In the genomic region with DNA sequence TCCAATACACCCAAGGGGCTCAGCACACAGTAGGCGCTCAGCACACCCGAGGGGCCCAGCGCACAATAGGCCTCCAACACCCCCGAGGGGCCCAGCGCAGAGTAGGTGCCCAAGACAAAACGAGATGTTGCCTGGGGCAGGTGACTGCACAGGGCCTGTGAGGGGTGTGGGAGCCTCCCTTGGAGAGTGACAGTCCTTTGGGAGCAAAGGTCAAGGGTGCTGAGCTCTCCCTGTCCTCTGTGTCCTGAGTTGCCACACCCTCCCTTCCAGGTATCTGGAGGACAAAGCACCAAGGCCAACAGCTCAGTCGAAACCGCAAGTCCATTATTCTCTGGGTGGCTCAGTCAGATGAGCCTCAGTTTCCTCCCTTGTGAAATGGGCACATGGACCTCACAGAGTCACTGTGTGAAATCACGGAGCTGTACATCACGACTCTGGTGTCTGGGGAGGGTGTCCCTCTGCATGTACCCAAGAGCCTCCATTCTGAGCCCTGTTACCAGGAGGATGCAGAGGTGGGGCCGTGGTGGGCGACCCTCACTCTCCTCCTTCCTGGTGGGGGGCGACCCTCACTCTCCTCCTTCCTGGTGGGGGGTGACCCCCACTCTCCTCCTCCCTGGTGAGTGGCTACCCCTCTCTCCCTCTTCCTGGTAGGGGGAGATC, we compare ENCODE assay signal across 1 cellular context.
A peak's percentile ranks its signal among the peaks of the same experiment; 100 is the strongest.
TF ChIP-seq lines count a peak whose summit lies in the region.

No MANE protein-coding gene starts in this region.

TF ChIP-seq in HepG2, 621 proteins besides CTCF, POLR2A, EP300 and RAD21 (continued from another document and continues in another):
- TF ChIP-seq, protein P1, sequence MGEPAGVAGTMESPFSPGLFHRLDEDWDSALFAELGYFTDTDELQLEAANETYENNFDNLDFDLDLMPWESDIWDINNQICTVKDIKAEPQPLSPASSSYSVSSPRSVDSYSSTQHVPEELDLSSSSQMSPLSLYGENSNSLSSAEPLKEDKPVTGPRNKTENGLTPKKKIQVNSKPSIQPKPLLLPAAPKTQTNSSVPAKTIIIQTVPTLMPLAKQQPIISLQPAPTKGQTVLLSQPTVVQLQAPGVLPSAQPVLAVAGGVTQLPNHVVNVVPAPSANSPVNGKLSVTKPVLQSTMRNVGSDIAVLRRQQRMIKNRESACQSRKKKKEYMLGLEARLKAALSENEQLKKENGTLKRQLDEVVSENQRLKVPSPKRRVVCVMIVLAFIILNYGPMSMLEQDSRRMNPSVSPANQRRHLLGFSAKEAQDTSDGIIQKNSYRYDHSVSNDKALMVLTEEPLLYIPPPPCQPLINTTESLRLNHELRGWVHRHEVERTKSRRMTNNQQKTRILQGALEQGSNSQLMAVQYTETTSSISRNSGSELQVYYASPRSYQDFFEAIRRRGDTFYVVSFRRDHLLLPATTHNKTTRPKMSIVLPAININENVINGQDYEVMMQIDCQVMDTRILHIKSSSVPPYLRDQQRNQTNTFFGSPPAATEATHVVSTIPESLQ (CRISPR knock-in tag; conservative IDR thresholded peaks at IDR 0.05): no peak
- TF ChIP-seq KDM5A (IDR thresholded peaks at IDR 0.05; ENCODE audit: borderline replicate concordance, low read length): no peak
- no peak for TF ChIP-seq ZNF775 (CRISPR knock-in tag; IDR thresholded peaks at IDR 0.05; ENCODE audit: borderline replicate concordance)
- TF ChIP-seq, protein P2, sequence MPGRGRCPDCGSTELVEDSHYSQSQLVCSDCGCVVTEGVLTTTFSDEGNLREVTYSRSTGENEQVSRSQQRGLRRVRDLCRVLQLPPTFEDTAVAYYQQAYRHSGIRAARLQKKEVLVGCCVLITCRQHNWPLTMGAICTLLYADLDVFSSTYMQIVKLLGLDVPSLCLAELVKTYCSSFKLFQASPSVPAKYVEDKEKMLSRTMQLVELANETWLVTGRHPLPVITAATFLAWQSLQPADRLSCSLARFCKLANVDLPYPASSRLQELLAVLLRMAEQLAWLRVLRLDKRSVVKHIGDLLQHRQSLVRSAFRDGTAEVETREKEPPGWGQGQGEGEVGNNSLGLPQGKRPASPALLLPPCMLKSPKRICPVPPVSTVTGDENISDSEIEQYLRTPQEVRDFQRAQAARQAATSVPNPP (CRISPR knock-in tag; IDR thresholded peaks at IDR 0.05): no peak
- TF ChIP-seq NR1H2 (CRISPR knock-in tag; IDR thresholded peaks at IDR 0.05; ENCODE audit: borderline replicate concordance, low read depth): no peak
- TF ChIP-seq ATM (IDR thresholded peaks at IDR 0.05; ENCODE audit: borderline replicate concordance): no peak
- TF ChIP-seq, protein P3, sequence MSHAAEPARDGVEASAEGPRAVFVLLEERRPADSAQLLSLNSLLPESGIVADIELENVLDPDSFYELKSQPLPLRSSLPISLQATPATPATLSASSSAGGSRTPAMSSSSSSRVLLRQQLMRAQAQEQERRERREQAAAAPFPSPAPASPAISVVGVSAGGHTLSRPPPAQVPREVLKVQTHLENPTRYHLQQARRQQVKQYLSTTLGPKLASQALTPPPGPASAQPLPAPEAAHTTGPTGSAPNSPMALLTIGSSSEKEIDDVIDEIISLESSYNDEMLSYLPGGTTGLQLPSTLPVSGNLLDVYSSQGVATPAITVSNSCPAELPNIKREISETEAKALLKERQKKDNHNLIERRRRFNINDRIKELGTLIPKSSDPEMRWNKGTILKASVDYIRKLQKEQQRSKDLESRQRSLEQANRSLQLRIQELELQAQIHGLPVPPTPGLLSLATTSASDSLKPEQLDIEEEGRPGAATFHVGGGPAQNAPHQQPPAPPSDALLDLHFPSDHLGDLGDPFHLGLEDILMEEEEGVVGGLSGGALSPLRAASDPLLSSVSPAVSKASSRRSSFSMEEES (CRISPR knock-in tag; IDR thresholded peaks at IDR 0.05): 0 out of 2 replicates have a peak, but pooled peaks have one; percentile 25
- no peak for TF ChIP-seq TMF1 (CRISPR knock-in tag; IDR thresholded peaks at IDR 0.05; ENCODE audit: low read depth)
- TF ChIP-seq, protein P4, sequence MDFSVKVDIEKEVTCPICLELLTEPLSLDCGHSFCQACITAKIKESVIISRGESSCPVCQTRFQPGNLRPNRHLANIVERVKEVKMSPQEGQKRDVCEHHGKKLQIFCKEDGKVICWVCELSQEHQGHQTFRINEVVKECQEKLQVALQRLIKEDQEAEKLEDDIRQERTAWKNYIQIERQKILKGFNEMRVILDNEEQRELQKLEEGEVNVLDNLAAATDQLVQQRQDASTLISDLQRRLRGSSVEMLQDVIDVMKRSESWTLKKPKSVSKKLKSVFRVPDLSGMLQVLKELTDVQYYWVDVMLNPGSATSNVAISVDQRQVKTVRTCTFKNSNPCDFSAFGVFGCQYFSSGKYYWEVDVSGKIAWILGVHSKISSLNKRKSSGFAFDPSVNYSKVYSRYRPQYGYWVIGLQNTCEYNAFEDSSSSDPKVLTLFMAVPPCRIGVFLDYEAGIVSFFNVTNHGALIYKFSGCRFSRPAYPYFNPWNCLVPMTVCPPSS (IDR thresholded peaks at IDR 0.05): no peak
- TF ChIP-seq DPF2 (CRISPR knock-in tag; IDR thresholded peaks at IDR 0.05; ENCODE audit: borderline replicate concordance, low read depth): no peak; the same call in 1 of the 2 replicates
- TF ChIP-seq KAT2B (IDR thresholded peaks at IDR 0.05; ENCODE audit: borderline replicate concordance, low read depth, low read length): no peak
- no peak; the same call in 1 of the 2 replicates for TF ChIP-seq GABPB1 (CRISPR knock-in tag; IDR thresholded peaks at IDR 0.05)
- TF ChIP-seq HCFC1 (IDR thresholded peaks at IDR 0.05; ENCODE audit: low read depth, low read length): no peak
- TF ChIP-seq ZNF432 (CRISPR knock-in tag; IDR thresholded peaks at IDR 0.05; ENCODE audit: borderline replicate concordance): no peak
- TF ChIP-seq KDM2A (CRISPR knock-in tag; IDR thresholded peaks at IDR 0.05; ENCODE audit: borderline replicate concordance, low read depth): 0 out of 2 replicates have a peak, but pooled peaks have one; percentile 42
- TF ChIP-seq ZBTB42 (CRISPR knock-in tag; IDR thresholded peaks at IDR 0.05): no peak
- no peak for TF ChIP-seq ZC3H13 (CRISPR knock-in tag; IDR thresholded peaks at IDR 0.05)
- TF ChIP-seq, protein P5, sequence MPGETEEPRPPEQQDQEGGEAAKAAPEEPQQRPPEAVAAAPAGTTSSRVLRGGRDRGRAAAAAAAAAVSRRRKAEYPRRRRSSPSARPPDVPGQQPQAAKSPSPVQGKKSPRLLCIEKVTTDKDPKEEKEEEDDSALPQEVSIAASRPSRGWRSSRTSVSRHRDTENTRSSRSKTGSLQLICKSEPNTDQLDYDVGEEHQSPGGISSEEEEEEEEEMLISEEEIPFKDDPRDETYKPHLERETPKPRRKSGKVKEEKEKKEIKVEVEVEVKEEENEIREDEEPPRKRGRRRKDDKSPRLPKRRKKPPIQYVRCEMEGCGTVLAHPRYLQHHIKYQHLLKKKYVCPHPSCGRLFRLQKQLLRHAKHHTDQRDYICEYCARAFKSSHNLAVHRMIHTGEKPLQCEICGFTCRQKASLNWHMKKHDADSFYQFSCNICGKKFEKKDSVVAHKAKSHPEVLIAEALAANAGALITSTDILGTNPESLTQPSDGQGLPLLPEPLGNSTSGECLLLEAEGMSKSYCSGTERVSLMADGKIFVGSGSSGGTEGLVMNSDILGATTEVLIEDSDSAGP (CRISPR knock-in tag; IDR thresholded peaks at IDR 0.05; ENCODE audit: borderline replicate concordance): no peak
- TF ChIP-seq, protein P6, sequence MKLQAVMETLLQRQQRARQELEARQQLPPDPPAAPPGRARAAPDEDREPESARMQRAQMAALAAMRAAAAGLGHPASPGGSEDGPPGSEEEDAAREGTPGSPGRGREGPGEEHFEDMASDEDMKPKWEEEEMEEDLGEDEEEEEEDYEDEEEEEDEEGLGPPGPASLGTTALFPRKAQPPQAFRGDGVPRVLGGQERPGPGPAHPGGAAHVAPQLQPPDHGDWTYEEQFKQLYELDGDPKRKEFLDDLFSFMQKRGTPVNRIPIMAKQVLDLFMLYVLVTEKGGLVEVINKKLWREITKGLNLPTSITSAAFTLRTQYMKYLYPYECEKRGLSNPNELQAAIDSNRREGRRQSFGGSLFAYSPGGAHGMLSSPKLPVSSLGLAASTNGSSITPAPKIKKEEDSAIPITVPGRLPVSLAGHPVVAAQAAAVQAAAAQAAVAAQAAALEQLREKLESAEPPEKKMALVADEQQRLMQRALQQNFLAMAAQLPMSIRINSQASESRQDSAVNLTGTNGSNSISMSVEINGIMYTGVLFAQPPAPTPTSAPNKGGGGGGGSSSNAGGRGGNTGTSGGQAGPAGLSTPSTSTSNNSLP (IDR thresholded peaks at IDR 0.05; ENCODE audit: low read depth, low read length): no peak
- no peak for TF ChIP-seq MTF1 (CRISPR knock-in tag; IDR thresholded peaks at IDR 0.05)
- no peak for TF ChIP-seq ZNF720 (CRISPR knock-in tag; IDR thresholded peaks at IDR 0.05)
- no peak for TF ChIP-seq ZNF749 (CRISPR knock-in tag; IDR thresholded peaks at IDR 0.05; ENCODE audit: borderline replicate concordance)
- TF ChIP-seq ZNF550 (CRISPR knock-in tag; IDR thresholded peaks at IDR 0.05; ENCODE audit: borderline replicate concordance): no peak
- TF ChIP-seq DR1 (CRISPR knock-in tag; IDR thresholded peaks at IDR 0.05): no peak
- TF ChIP-seq, protein P7, sequence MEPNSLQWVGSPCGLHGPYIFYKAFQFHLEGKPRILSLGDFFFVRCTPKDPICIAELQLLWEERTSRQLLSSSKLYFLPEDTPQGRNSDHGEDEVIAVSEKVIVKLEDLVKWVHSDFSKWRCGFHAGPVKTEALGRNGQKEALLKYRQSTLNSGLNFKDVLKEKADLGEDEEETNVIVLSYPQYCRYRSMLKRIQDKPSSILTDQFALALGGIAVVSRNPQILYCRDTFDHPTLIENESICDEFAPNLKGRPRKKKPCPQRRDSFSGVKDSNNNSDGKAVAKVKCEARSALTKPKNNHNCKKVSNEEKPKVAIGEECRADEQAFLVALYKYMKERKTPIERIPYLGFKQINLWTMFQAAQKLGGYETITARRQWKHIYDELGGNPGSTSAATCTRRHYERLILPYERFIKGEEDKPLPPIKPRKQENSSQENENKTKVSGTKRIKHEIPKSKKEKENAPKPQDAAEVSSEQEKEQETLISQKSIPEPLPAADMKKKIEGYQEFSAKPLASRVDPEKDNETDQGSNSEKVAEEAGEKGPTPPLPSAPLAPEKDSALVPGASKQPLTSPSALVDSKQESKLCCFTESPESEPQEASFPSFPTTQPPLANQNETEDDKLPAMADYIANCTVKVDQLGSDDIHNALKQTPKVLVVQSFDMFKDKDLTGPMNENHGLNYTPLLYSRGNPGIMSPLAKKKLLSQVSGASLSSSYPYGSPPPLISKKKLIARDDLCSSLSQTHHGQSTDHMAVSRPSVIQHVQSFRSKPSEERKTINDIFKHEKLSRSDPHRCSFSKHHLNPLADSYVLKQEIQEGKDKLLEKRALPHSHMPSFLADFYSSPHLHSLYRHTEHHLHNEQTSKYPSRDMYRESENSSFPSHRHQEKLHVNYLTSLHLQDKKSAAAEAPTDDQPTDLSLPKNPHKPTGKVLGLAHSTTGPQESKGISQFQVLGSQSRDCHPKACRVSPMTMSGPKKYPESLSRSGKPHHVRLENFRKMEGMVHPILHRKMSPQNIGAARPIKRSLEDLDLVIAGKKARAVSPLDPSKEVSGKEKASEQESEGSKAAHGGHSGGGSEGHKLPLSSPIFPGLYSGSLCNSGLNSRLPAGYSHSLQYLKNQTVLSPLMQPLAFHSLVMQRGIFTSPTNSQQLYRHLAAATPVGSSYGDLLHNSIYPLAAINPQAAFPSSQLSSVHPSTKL (CRISPR knock-in tag; IDR thresholded peaks at IDR 0.05): peak; percentile 74
- TF ChIP-seq JUND (CRISPR knock-in tag; IDR thresholded peaks at IDR 0.05): no peak
- no peak for TF ChIP-seq ZNF773 (CRISPR knock-in tag; IDR thresholded peaks at IDR 0.05; ENCODE audit: borderline replicate concordance)
- TF ChIP-seq SRSF4 (IDR thresholded peaks at IDR 0.05; ENCODE audit: low read depth, low read length, poor library complexity, severe bottlenecking): no peak
- TF ChIP-seq JDP2 (CRISPR knock-in tag; IDR thresholded peaks at IDR 0.05; ENCODE audit: borderline replicate concordance): no peak
- TF ChIP-seq HDAC1 (CRISPR knock-in tag; IDR thresholded peaks at IDR 0.05): peak; percentile 80
- TF ChIP-seq ZNF652 (CRISPR knock-in tag; IDR thresholded peaks at IDR 0.05; ENCODE audit: borderline replicate concordance, low read depth): no peak
- TF ChIP-seq AHR (CRISPR knock-in tag; IDR thresholded peaks at IDR 0.05): no peak
- TF ChIP-seq DNMT1 (CRISPR knock-in tag; IDR thresholded peaks at IDR 0.05): no peak
- no peak for TF ChIP-seq PHF8 (CRISPR knock-in tag; IDR thresholded peaks at IDR 0.05)
- no peak for TF ChIP-seq HNRNPL (IDR thresholded peaks at IDR 0.05; ENCODE audit: low read depth, low read length)
- TF ChIP-seq ZNF20 (CRISPR knock-in tag; IDR thresholded peaks at IDR 0.05): no peak
- TF ChIP-seq, protein P8, sequence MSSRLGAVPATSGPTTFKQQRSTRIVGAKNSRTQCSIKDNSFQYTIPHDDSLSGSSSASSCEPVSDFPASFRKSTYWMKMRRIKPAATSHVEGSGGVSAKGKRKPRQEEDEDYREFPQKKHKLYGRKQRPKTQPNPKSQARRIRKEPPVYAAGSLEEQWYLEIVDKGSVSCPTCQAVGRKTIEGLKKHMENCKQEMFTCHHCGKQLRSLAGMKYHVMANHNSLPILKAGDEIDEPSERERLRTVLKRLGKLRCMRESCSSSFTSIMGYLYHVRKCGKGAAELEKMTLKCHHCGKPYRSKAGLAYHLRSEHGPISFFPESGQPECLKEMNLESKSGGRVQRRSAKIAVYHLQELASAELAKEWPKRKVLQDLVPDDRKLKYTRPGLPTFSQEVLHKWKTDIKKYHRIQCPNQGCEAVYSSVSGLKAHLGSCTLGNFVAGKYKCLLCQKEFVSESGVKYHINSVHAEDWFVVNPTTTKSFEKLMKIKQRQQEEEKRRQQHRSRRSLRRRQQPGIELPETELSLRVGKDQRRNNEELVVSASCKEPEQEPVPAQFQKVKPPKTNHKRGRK (CRISPR knock-in tag; IDR thresholded peaks at IDR 0.05): no peak
- no peak for TF ChIP-seq REL (CRISPR knock-in tag; conservative IDR thresholded peaks at IDR 0.05)
- TF ChIP-seq ZNF282 (IDR thresholded peaks at IDR 0.05; ENCODE audit: partially characterized antibody): no peak
- TF ChIP-seq, protein P9, sequence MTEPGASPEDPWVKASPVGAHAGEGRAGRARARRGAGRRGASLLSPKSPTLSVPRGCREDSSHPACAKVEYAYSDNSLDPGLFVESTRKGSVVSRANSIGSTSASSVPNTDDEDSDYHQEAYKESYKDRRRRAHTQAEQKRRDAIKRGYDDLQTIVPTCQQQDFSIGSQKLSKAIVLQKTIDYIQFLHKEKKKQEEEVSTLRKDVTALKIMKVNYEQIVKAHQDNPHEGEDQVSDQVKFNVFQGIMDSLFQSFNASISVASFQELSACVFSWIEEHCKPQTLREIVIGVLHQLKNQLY (CRISPR knock-in tag; IDR thresholded peaks at IDR 0.05): 0 out of 2 replicates have a peak, but pooled peaks have one; percentile 8
- no peak for TF ChIP-seq MTA3 (CRISPR knock-in tag; IDR thresholded peaks at IDR 0.05)
- TF ChIP-seq NCOA2 (CRISPR knock-in tag; IDR thresholded peaks at IDR 0.05): peak; percentile 80
- TF ChIP-seq SMAD1 (CRISPR knock-in tag; IDR thresholded peaks at IDR 0.05; ENCODE audit: borderline replicate concordance, low read depth): no peak
- no peak for TF ChIP-seq MZF1 (CRISPR knock-in tag; IDR thresholded peaks at IDR 0.05; ENCODE audit: borderline replicate concordance)
- TF ChIP-seq ZNF556 (CRISPR knock-in tag; IDR thresholded peaks at IDR 0.05; ENCODE audit: borderline replicate concordance): no peak
- TF ChIP-seq FOSL1 (CRISPR knock-in tag; IDR thresholded peaks at IDR 0.05; ENCODE audit: borderline replicate concordance): no peak
- no peak for TF ChIP-seq STAG1 (CRISPR knock-in tag; IDR thresholded peaks at IDR 0.05)
- TF ChIP-seq CBX1 (IDR thresholded peaks at IDR 0.05; ENCODE audit: low read depth): peak; percentile 27
- TF ChIP-seq ZNF256 (CRISPR knock-in tag; conservative IDR thresholded peaks at IDR 0.05): no peak
